In genomic region chr15:76904461-76905012, GRCh38 we compare ENCODE assay signal across 1 cellular context.
TF ChIP-seq lines count a peak whose summit lies in the region.

No MANE protein-coding gene starts in this region.

TF ChIP-seq in A549, 52 proteins besides CTCF, POLR2A, EP300 and RAD21 (continued from another document):
- TF ChIP-seq, protein P1, sequence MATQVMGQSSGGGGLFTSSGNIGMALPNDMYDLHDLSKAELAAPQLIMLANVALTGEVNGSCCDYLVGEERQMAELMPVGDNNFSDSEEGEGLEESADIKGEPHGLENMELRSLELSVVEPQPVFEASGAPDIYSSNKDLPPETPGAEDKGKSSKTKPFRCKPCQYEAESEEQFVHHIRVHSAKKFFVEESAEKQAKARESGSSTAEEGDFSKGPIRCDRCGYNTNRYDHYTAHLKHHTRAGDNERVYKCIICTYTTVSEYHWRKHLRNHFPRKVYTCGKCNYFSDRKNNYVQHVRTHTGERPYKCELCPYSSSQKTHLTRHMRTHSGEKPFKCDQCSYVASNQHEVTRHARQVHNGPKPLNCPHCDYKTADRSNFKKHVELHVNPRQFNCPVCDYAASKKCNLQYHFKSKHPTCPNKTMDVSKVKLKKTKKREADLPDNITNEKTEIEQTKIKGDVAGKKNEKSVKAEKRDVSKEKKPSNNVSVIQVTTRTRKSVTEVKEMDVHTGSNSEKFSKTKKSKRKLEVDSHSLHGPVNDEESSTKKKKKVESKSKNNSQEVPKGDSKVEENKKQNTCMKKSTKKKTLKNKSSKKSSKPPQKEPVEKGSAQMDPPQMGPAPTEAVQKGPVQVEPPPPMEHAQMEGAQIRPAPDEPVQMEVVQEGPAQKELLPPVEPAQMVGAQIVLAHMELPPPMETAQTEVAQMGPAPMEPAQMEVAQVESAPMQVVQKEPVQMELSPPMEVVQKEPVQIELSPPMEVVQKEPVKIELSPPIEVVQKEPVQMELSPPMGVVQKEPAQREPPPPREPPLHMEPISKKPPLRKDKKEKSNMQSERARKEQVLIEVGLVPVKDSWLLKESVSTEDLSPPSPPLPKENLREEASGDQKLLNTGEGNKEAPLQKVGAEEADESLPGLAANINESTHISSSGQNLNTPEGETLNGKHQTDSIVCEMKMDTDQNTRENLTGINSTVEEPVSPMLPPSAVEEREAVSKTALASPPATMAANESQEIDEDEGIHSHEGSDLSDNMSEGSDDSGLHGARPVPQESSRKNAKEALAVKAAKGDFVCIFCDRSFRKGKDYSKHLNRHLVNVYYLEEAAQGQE (IDR thresholded peaks at IDR 0.05) = no peak
- TF ChIP-seq ATOH8 (CRISPR knock-in tag; IDR thresholded peaks at IDR 0.05; ENCODE audit: low read depth) (no peak), KDM5A (IDR thresholded peaks at IDR 0.05) (no peak), ZNF302 (CRISPR knock-in tag; IDR thresholded peaks at IDR 0.05) (no peak), CHD4 (IDR thresholded peaks at IDR 0.05; ENCODE audit: borderline replicate concordance) (no peak)
